22 cellular contexts compared by ENCODE assay signal in the genomic region with DNA sequence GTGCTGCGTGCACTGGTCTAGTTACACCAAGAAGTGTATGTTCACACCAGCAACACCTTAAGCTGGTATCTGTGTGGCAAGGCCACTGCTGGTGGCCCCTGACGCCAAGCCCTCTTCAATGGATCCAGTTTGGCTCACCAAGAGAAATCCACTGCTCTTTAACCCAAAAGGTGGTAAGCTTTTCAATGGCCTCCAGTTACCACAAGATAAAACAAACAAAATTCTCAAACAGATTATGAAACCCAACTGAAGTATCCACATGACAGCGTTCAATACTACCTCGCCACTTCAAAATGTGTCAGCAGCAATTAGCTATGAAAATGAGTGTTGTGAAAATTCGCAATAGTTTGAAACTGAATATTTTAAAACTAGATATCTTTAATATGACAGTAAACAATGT.
"Had no signal": no experiment of that assay in that cellular context is flagged by ENCODE, and none has a peak within 500 bp of the region (broad histone marks: within the 10 kb centered on the region; RNA-seq: fewer than 3 reads in every experiment).

No MANE protein-coding gene starts in this region.

- H3K4me2 ChIP-seq: KMS-11 had no signal

- DNase-seq: Kasumi-1; MM.1S; NCI-H1092 treated with DMSO at 0.1 percent for 48 hours; NCI-H1436; NCI-H187; NCI-H2029; NCI-H2081 treated with DMSO at 0.1 percent for 48 hours; NCI-H2171; NCI-H226; NCI-H446; NCI-H510A; NCI-H524 treated with DMSO at 0.1 percent for 48 hours; NCI-H69; NCI-H774; NK-92 treated with Interleukin-12 subunit alpha and Interleukin-12 subunit beta, amount 100 ng/mL, for 24 hours; PC-3; SHP77 had no signal

- H3K4me3 ChIP-seq: K562 had no signal

- ATAC-seq: K562, Panc1, PC-3, SK-N-SH treated with all-trans-retinoic acid at 6 μM for 48 hours had no signal

- H3K9ac ChIP-seq: KMS-11 had no signal

- H3K27ac ChIP-seq: KMS-11, RWPE1 had no signal
